Comparison of ENCODE assay signal across 8 cellular contexts in genomic region chr10:117374506-117375359, GRCh38. TPM values are rescaled to one million over a fixed set of nuclear protein-coding genes. Genes with fewer than 3 reads are reported as not detected.
DNase-seq lines count a peak whose midpoint lies in the region; ATAC-seq and TF ChIP-seq lines count a peak whose summit lies in the region.

No MANE protein-coding gene starts in this region.

- H2AFZ ChIP-seq in ACC112 (ENCODE audit: low read length, unreplicated experiment) = peak overlapping the region; percentile 55
- H2AFZ ChIP-seq in OCI-LY3 (ENCODE audit: low read depth, low read length) = no peak overlapping the region

- H3K9ac ChIP-seq in OCI-LY3 (ENCODE audit: low read length) = peak overlapping the region; percentile 81

- H3K36me3 ChIP-seq in ACC112 (ENCODE audit: insufficient read depth, low read length) (no peaks in the 10 kb centered on the region), OCI-LY3 (replicated peaks; ENCODE audit: low read depth, low read length) (no peaks in the 10 kb centered on the region)

- H3K79me2 ChIP-seq in ACC112 (ENCODE audit: control insufficient read depth, insufficient read depth, low read length, unreplicated experiment) (peaks cover 50% of the 10 kb centered on the region), OCI-LY3 (ENCODE audit: low read length) (peaks cover 53% of the 10 kb centered on the region)

- TF ChIP-seq POLR2A in GM18505 (IDR thresholded peaks at IDR 0.05; ENCODE audit: borderline replicate concordance, extremely low read depth, insufficient read depth, insufficient read length) = no peak

- TF ChIP-seq CTCF in OCI-LY3 (IDR thresholded peaks at IDR 0.05; ENCODE audit: low read depth, low read length) (no peak), omental fat pad (IDR thresholded peaks at IDR 0.05) (no peak)

- peak overlapping the region; percentile 96 for H3K4me3 ChIP-seq in ACC112 (ENCODE audit: low read depth, low read length)
- H3K4me3 ChIP-seq in OCI-LY3 (ENCODE audit: low read length) = peak overlapping the region; percentile 83

- H3K9me3 Mint-ChIP-seq in activated naive CD8-positive, alpha-beta T cell treated with anti-CD3 and anti-CD28 coated beads, Interleukin-2, amount 10 ng/mL, durations not matched to agents 7 days and 5 days = no peaks in the 10 kb centered on the region

- intact Hi-C loops in Right ventricle myocardium superior (cut with DNase I) = no loop called here

- peaks cover 32% of the 10 kb centered on the region for H3K27me3 Mint-ChIP-seq in activated naive CD8-positive, alpha-beta T cell treated with anti-CD3 and anti-CD28 coated beads, Interleukin-2, amount 10 ng/mL, durations not matched to agents 7 days and 5 days

- H3K4me3 Mint-ChIP-seq in activated naive CD8-positive, alpha-beta T cell treated with anti-CD3 and anti-CD28 coated beads, Interleukin-2, amount 10 ng/mL, durations not matched to agents 7 days and 5 days = peak overlapping the region; percentile 93

- H3K9me3 ChIP-seq in OCI-LY3 (ENCODE audit: insufficient read depth, low read length) = no peaks in the 10 kb centered on the region

- DNase-seq in activated naive CD8-positive, alpha-beta T cell treated with anti-CD3 and anti-CD28 coated beads, Interleukin-2, amount 10 ng/mL, durations not matched to agents 7 days and 5 days = peak; percentile 64
- DNase-seq in Right ventricle myocardium superior (peak; percentile 54), omental fat pad (ENCODE audit: low spot score) (no peak), GOT3 (lab: John Stamatoyannopoulos, UW) (no peak)

- peaks cover 20% of the 10 kb centered on the region for H3K4me1 ChIP-seq in ACC112 (ENCODE audit: control insufficient read depth, insufficient read depth, low read length, unreplicated experiment)
- H3K4me1 ChIP-seq in OCI-LY3 (ENCODE audit: low read length) = peaks cover 16% of the 10 kb centered on the region

- H3K4me1 Mint-ChIP-seq in activated naive CD8-positive, alpha-beta T cell treated with anti-CD3 and anti-CD28 coated beads, Interleukin-2, amount 10 ng/mL, durations not matched to agents 7 days and 5 days = peaks cover 22% of the 10 kb centered on the region

- ATAC-seq in GM18505 (IDR thresholded peaks at IDR 0.05; ENCODE audit: unreplicated experiment) = peak; percentile 43
- peak; percentile 32 for ATAC-seq in HG02870 (IDR thresholded peaks at IDR 0.05; ENCODE audit: unreplicated experiment)
- peak; percentile 38 for ATAC-seq in activated naive CD8-positive, alpha-beta T cell treated with anti-CD3 and anti-CD28 coated beads, Interleukin-2, amount 10 ng/mL, durations not matched to agents 7 days and 5 days (ENCODE audit: low read depth)
- peak; percentile 30 for ATAC-seq in Right ventricle myocardium superior (ENCODE audit: poor library complexity)
- ATAC-seq in omental fat pad (ENCODE audit: low FRiP score) = peak; percentile 39

- H3K27me3 ChIP-seq in ACC112 (ENCODE audit: insufficient read depth, low read length) (peaks cover 23% of the 10 kb centered on the region), OCI-LY3 (ENCODE audit: low read depth, low read length) (0 out of 2 replicates have a peak, but pooled peaks cover 4% of the 10 kb centered on the region)

- H3K27ac Mint-ChIP-seq in activated naive CD8-positive, alpha-beta T cell treated with anti-CD3 and anti-CD28 coated beads, Interleukin-2, amount 10 ng/mL, durations not matched to agents 7 days and 5 days = peak overlapping the region; percentile 86

- H3K27ac ChIP-seq in ACC112 (ENCODE audit: low read depth, low read length) (peak overlapping the region; percentile 53; the same call in 1 of the 2 replicates), OCI-LY3 (ENCODE audit: low read length) (peak overlapping the region; percentile 30; the same call in 1 of the 2 replicates)

- POLR2A ChIA-PET in activated naive CD8-positive, alpha-beta T cell treated with anti-CD3 and anti-CD28 coated beads, Interleukin-2, amount 10 ng/mL, durations not matched to agents 7 days and 5 days (lab: Charles Lee) = interaction anchor here (1.3 kb wide), 1 partner anchor 13 kb away, joined by 5 read pairs; no protein-coding TSS in a partner anchor

- peak overlapping the region; percentile 93 for H3K4me2 ChIP-seq in OCI-LY3 (ENCODE audit: low read length)

- peaks cover 7% of the 10 kb centered on the region for H3K36me3 Mint-ChIP-seq in activated naive CD8-positive, alpha-beta T cell treated with anti-CD3 and anti-CD28 coated beads, Interleukin-2, amount 10 ng/mL, durations not matched to agents 7 days and 5 days

- H4K20me1 ChIP-seq in OCI-LY3 (ENCODE audit: insufficient read depth, low read length) = peaks cover 25% of the 10 kb centered on the region

RNA-seq across cellular contexts. Expression of gene PDZD8, which starts 0.5 kb away (rescaled TPM):
- 10 to 100 TPM; 16.0 to 18.8 TPM for total RNA-seq in activated naive CD8-positive, alpha-beta T cell treated with anti-CD3 and anti-CD28 coated beads, Interleukin-2, amount 10 ng/mL, durations not matched to agents 7 days and 5 days
- total RNA-seq in Right ventricle myocardium superior = 16.6 TPM
- total RNA-seq in omental fat pad = 10 to 100 TPM; 29.6 to 60.1 (median 42.4) TPM

Comparison
In these comparisons a context has a peak if more than half of its experiments do, and no peak if none do; other contexts are left out.
1. DNase-seq: peak in activated naive CD8-positive, alpha-beta T cell treated with anti-CD3 and anti-CD28 coated beads, Interleukin-2, amount 10 ng/mL, durations not matched to agents 7 days and 5 days (single experiment) and Right ventricle myocardium superior (single experiment); none in omental fat pad (single experiment) and GOT3 (single experiment).
2. Peak in every context shown above with its lines, with median percentiles within 50 percentile points of each other: ATAC-seq.